ENCODE assay signal across 26 cellular contexts in genomic region chr3:44506556-44506955, GRCh38.
"Had no signal": no experiment of that assay in that cellular context is flagged by ENCODE, and none has a peak within 500 bp of the region (broad histone marks: within the 10 kb centered on the region; RNA-seq: fewer than 3 reads in every experiment).

No MANE protein-coding gene starts in this region.

- H3K36me3 ChIP-seq: ovary, thyroid gland had no signal

- H3K27me3 Mint-ChIP-seq: activated B cell treated with CpG ODN at 0.5 μM for 24 hours; activated CD4-positive, alpha-beta T cell treated with anti-CD3 and anti-CD28 coated beads for 36 hours; activated T-cell treated with anti-CD3 and anti-CD28 coated beads, Interleukin-2, amount 50 U/mL, for 24 hours; activated T-helper 17 cell treated with anti-CD3 and anti-CD28 coated beads, Interleukin-2, amount 50 U/mL, for 72 hours; naive thymus-derived CD8-positive, alpha-beta T cell; stimulated activated naive CD8-positive, alpha-beta T cell treated with anti-CD3 and anti-CD28 coated beads, Interleukin-15, Interleukin-2, amounts not matched to agents 100 ng/mL and 50 ng/mL, for 24 hours had no signal

- H3K9me3 ChIP-seq: neutrophil, ovary, thyroid gland had no signal

- DNase-seq: activated B cell treated with CpG ODN at 0.5 μM for 24 hours; activated CD4-positive, alpha-beta T cell treated with anti-CD3 and anti-CD28 coated beads for 36 hours; activated CD4-positive, alpha-beta T cell treated with anti-CD3 and anti-CD28 coated beads, Interleukin-2, amount 50 U/mL, for 4 hours; activated CD8-positive, alpha-beta memory T cell treated with anti-CD3 and anti-CD28 coated beads for 24 hours; activated CD8-positive, alpha-beta memory T cell treated with anti-CD3 and anti-CD28 coated beads, Interleukin-2, amount 50 U/mL, for 4 hours; activated T-cell treated with anti-CD3 and anti-CD28 coated beads, Interleukin-2, amount 50 U/mL, for 24 hours; anterior cingulate cortex; brain microvascular endothelial cell; caudate nucleus; dermis blood vessel endothelial cell; effector CD8-positive, alpha-beta T cell; foreskin melanocyte; hypothalamus; left ventricle myocardium inferior; naive thymus-derived CD8-positive, alpha-beta T cell; ovary; psoas muscle; right cardiac atrium; stimulated activated CD4-positive, alpha-beta T cell treated with anti-CD3 and anti-CD28 coated beads, Interleukin-12 subunit alpha, Interleukin-12 subunit beta, amount 100 ng/mL, for 4 hours; stimulated activated CD4-positive, alpha-beta T cell treated with anti-CD3 and anti-CD28 coated beads, Interleukin-4, amount 100 ng/mL, for 4 hours; substantia nigra; T-helper 9 cell; thyroid gland had no signal

- H3K27ac Mint-ChIP-seq: activated B cell treated with CpG ODN at 0.5 μM for 24 hours; activated CD4-positive, alpha-beta T cell treated with anti-CD3 and anti-CD28 coated beads for 36 hours; activated T-helper 17 cell treated with anti-CD3 and anti-CD28 coated beads, Interleukin-2, amount 50 U/mL, for 72 hours; stimulated activated naive CD8-positive, alpha-beta T cell treated with anti-CD3 and anti-CD28 coated beads, Interleukin-15, Interleukin-2, amounts not matched to agents 100 ng/mL and 50 ng/mL, for 24 hours had no signal

- H3K4me3 ChIP-seq: left ventricle myocardium inferior, ovary, psoas muscle, thyroid gland had no signal

- ATAC-seq: activated CD4-positive, alpha-beta T cell treated with anti-CD3 and anti-CD28 coated beads for 36 hours; activated T-helper 17 cell treated with anti-CD3 and anti-CD28 coated beads, Interleukin-2, amount 50 U/mL, for 72 hours; naive thymus-derived CD8-positive, alpha-beta T cell; psoas muscle; right cardiac atrium had no signal

- H3K27me3 ChIP-seq: brain microvascular endothelial cell, neutrophil, ovary, thyroid gland had no signal

- H3K4me3 Mint-ChIP-seq: activated B cell treated with CpG ODN at 0.5 μM for 24 hours; activated CD4-positive, alpha-beta T cell treated with anti-CD3 and anti-CD28 coated beads for 36 hours; activated T-cell treated with anti-CD3 and anti-CD28 coated beads, Interleukin-2, amount 50 U/mL, for 24 hours; activated T-helper 17 cell treated with anti-CD3 and anti-CD28 coated beads, Interleukin-2, amount 50 U/mL, for 72 hours; stimulated activated naive CD8-positive, alpha-beta T cell treated with anti-CD3 and anti-CD28 coated beads, Interleukin-15, Interleukin-2, amounts not matched to agents 100 ng/mL and 50 ng/mL, for 24 hours had no signal

- H3K27ac ChIP-seq: brain microvascular endothelial cell, left ventricle myocardium inferior, neutrophil, ovary, psoas muscle, thyroid gland had no signal
